In genomic region chr2:156672569-156673270, GRCh38 we compare ENCODE assay signal across 22 cellular contexts.
"Had no signal": no experiment of that assay in that cellular context is flagged by ENCODE, and none has a peak within 500 bp of the region (broad histone marks: within the 10 kb centered on the region; RNA-seq: fewer than 3 reads in every experiment).

No MANE protein-coding gene starts in this region.

- H3K4me1 ChIP-seq: gastrocnemius medialis, heart right ventricle, tibial nerve, uterus had no signal

- H3K27ac Mint-ChIP-seq: activated CD8-positive, alpha-beta T cell treated with anti-CD3 and anti-CD28 coated beads for 36 hours; natural killer cell treated with Interleukin-12 subunit alpha and Interleukin-12 subunit beta and Interleukin-15 and Interleukin-18, amount 100 ng/mL, for 72 hours; T-helper 1 cell treated with Interleukin-12 subunit alpha and Interleukin-12 subunit beta and Interleukin-4 antibody, amounts not matched to agents 30 μg/mL and 1 μg/mL, for 36 hours had no signal

- H3K9me3 ChIP-seq: gastrocnemius medialis had no signal

- H3K27ac ChIP-seq: epithelial cell of prostate, gastrocnemius medialis, heart right ventricle, tibial nerve, uterus had no signal

- H3K27me3 ChIP-seq: gastrocnemius medialis, heart right ventricle, tibial nerve, uterus had no signal

- H3K4me3 ChIP-seq: gastrocnemius medialis, heart right ventricle, tibial nerve, uterus had no signal

- DNase-seq: activated CD4-positive, alpha-beta T cell treated with anti-CD3 and anti-CD28 coated beads for 48 hours; activated CD8-positive, alpha-beta T cell treated with anti-CD3 and anti-CD28 coated beads for 36 hours; activated effector memory CD4-positive, alpha-beta T cell treated with Interleukin-2 at 50 U/mL for 16 hours; activated naive CD4-positive, alpha-beta T cell treated with anti-CD3 and anti-CD28 coated beads, Interleukin-2, amount 50 U/mL, for 16 hours; activated T-cell treated with anti-CD3 and anti-CD28 coated beads, Interleukin-2, amount 50 U/mL, for 4 hours; effector CD8-positive, alpha-beta T cell; gastrocnemius medialis; heart right ventricle; nucleus accumbens; posterior cingulate gyrus; stimulated activated CD4-positive, alpha-beta T cell treated with anti-CD3 and anti-CD28 coated beads, Interleukin-4, amount 100 ng/mL, for 4 hours; stimulated activated CD8-positive, alpha-beta memory T cell treated with anti-CD3 and anti-CD28 coated beads, Interleukin-4, amount 100 ng/mL, for 48 hours; stimulated activated naive CD4-positive, alpha-beta T cell treated with Interleukin-2 at 50 U/mL for 16 hours; substantia nigra; uterus had no signal

- H3K4me3 Mint-ChIP-seq: activated CD8-positive, alpha-beta T cell treated with anti-CD3 and anti-CD28 coated beads for 36 hours; activated T-cell treated with anti-CD3 and anti-CD28 coated beads, Interleukin-2, amount 50 U/mL, for 4 hours; central memory CD8-positive, alpha-beta T cell; natural killer cell treated with Interleukin-12 subunit alpha and Interleukin-12 subunit beta and Interleukin-15 and Interleukin-18, amount 100 ng/mL, for 72 hours; T-helper 1 cell treated with Interleukin-12 subunit alpha and Interleukin-12 subunit beta and Interleukin-4 antibody, amounts not matched to agents 30 μg/mL and 1 μg/mL, for 36 hours had no signal

- H3K36me3 Mint-ChIP-seq: brain had no signal

- H3K36me3 ChIP-seq: gastrocnemius medialis, heart right ventricle, tibial nerve, uterus had no signal

- ATAC-seq: activated CD8-positive, alpha-beta T cell treated with anti-CD3 and anti-CD28 coated beads for 36 hours; activated T-cell treated with anti-CD3 and anti-CD28 coated beads, Interleukin-2, amount 50 U/mL, for 4 hours; gastrocnemius medialis; heart right ventricle; left lobe of liver; natural killer cell treated with Interleukin-12 subunit alpha and Interleukin-12 subunit beta and Interleukin-15 and Interleukin-18, amount 100 ng/mL, for 72 hours had no signal

- H3K27me3 Mint-ChIP-seq: brain had no signal

- H3K4me1 Mint-ChIP-seq: central memory CD8-positive, alpha-beta T cell had no signal
